Comparison of ENCODE assay signal across 22 cellular contexts in genomic region chr1:40141878-40142535, GRCh38. TPM values are rescaled to one million over a fixed set of nuclear protein-coding genes. Genes with fewer than 3 reads are reported as not detected.
DNase-seq lines count a peak whose midpoint lies in the region; ATAC-seq and TF ChIP-seq lines count a peak whose summit lies in the region.
"Had no signal": no experiment of that assay in that cellular context is flagged by ENCODE, and none has a peak within 500 bp of the region (broad histone marks: within the 10 kb centered on the region; RNA-seq: fewer than 3 reads in every experiment).

No MANE protein-coding gene starts in this region.

- H3K27ac ChIP-seq in brain microvascular endothelial cell (no peak overlapping the region), heart left ventricle (no peak overlapping the region)
- H3K27ac ChIP-seq: colonic mucosa, hepatocyte, right atrium auricular region had no signal

- intact Hi-C loops in heart left ventricle (cut with DNase I): loop anchor here in 3 of 10 donors (5.0 kb wide), 2 partner anchors 260 to 265 kb away; no protein-coding TSS in a partner anchor

- H3K36me3 ChIP-seq in brain microvascular endothelial cell (replicated peaks) (no peaks in the 10 kb centered on the region), heart left ventricle (no peaks in the 10 kb centered on the region)
- H3K36me3 ChIP-seq: colonic mucosa, MG63, right atrium auricular region had no signal

- no peak overlapping the region for H3K4me3 Mint-ChIP-seq in type B pancreatic cell
- H3K4me3 Mint-ChIP-seq: activated CD8-positive, alpha-beta T cell treated with anti-CD3 and anti-CD28 coated beads for 36 hours; activated T-cell treated with anti-CD3 and anti-CD28 coated beads, Interleukin-2, amount 50 U/mL, for 72 hours; CD4-positive, CD25-positive, alpha-beta regulatory T cell; endodermal cell; T-helper 1 cell treated with Interleukin-12 subunit alpha and Interleukin-12 subunit beta and Interleukin-4 antibody, amounts not matched to agents 30 μg/mL and 1 μg/mL, for 36 hours had no signal

- no peaks in the 10 kb centered on the region for H3K9me3 ChIP-seq in heart left ventricle
- H3K9me3 ChIP-seq: colonic mucosa, MG63, right atrium auricular region had no signal

- TF ChIP-seq POLR2A in heart left ventricle (IDR thresholded peaks at IDR 0.05): no peak

- H3K27me3 ChIP-seq in brain microvascular endothelial cell (replicated peaks) (peaks cover 8% of the 10 kb centered on the region), heart left ventricle (peaks cover 0 to 24% (median 3%) of the 10 kb centered on the region in 9 donors)
- H3K27me3 ChIP-seq: colonic mucosa, right atrium auricular region had no signal

- no peaks in the 10 kb centered on the region for H3K36me3 Mint-ChIP-seq in type B pancreatic cell
- H3K36me3 Mint-ChIP-seq: CD4-positive, CD25-positive, alpha-beta regulatory T cell had no signal

- H3K4me3 ChIP-seq in brain microvascular endothelial cell (ENCODE audit: low read depth, low read length): no peak overlapping the region
- H3K4me3 ChIP-seq in heart left ventricle: no peak overlapping the region
- H3K4me3 ChIP-seq: colonic mucosa, hepatocyte, lung, MG63, right atrium auricular region had no signal

- peaks cover 5% of the 10 kb centered on the region for H3K9me3 Mint-ChIP-seq in type B pancreatic cell
- H3K9me3 Mint-ChIP-seq: activated CD8-positive, alpha-beta T cell treated with anti-CD3 and anti-CD28 coated beads for 36 hours; activated T-cell treated with anti-CD3 and anti-CD28 coated beads, Interleukin-2, amount 50 U/mL, for 72 hours; endodermal cell; T-helper 1 cell treated with Interleukin-12 subunit alpha and Interleukin-12 subunit beta and Interleukin-4 antibody, amounts not matched to agents 30 μg/mL and 1 μg/mL, for 36 hours had no signal

- H3K27ac Mint-ChIP-seq in type B pancreatic cell: peak overlapping the region; percentile 59
- H3K27ac Mint-ChIP-seq: activated CD8-positive, alpha-beta T cell treated with anti-CD3 and anti-CD28 coated beads for 36 hours; activated T-cell treated with anti-CD3 and anti-CD28 coated beads, Interleukin-2, amount 50 U/mL, for 72 hours; CD4-positive, CD25-positive, alpha-beta regulatory T cell; endodermal cell; T-helper 1 cell treated with Interleukin-12 subunit alpha and Interleukin-12 subunit beta and Interleukin-4 antibody, amounts not matched to agents 30 μg/mL and 1 μg/mL, for 36 hours had no signal

- TF ChIP-seq CTCF in brain microvascular endothelial cell (IDR thresholded peaks at IDR 0.05; ENCODE audit: low read depth, low read length, missing control alignments) (no peak), type B pancreatic cell (conservative IDR thresholded peaks at IDR 0.05) (no peak), heart left ventricle (IDR thresholded peaks at IDR 0.05) (no peak)

- ATAC-seq in HG02623 (IDR thresholded peaks at IDR 0.05; ENCODE audit: unreplicated experiment): no peak
- no peak for ATAC-seq in GM18870 (IDR thresholded peaks at IDR 0.05; ENCODE audit: unreplicated experiment)
- no peak for ATAC-seq in heart left ventricle
- ATAC-seq: activated CD8-positive, alpha-beta T cell treated with anti-CD3 and anti-CD28 coated beads for 36 hours; activated T-cell treated with anti-CD3 and anti-CD28 coated beads, Interleukin-2, amount 50 U/mL, for 72 hours had no signal

- peaks cover 35% of the 10 kb centered on the region for H3K27me3 Mint-ChIP-seq in type B pancreatic cell

- peaks cover 0 to 6% (median 0%) of the 10 kb centered on the region in 12 donors for H3K4me1 ChIP-seq in heart left ventricle
- H3K4me1 ChIP-seq: colonic mucosa, right atrium auricular region had no signal

- WGBS in heart left ventricle, 4 donors: 32 to 55% (median 50%) methylated on average over 2 of the region's 2 CpGs

- in situ Hi-C loops in brain microvascular endothelial cell (cut with HindIII; ENCODE audit: low pct_ligation_motif_present, low sequenced_read_pairs): no loop called here

- DNase-seq in NCI-H82 (lab: John Stamatoyannopoulos, UW) (peak; percentile 36), NCI-H82 treated with DMSO at 0.1 percent for 48 hours (lab: John Stamatoyannopoulos, UW; ENCODE audit: unreplicated experiment) (no peak), NCI-H2107 (lab: John Stamatoyannopoulos, UW) (peak; percentile 88), brain microvascular endothelial cell (peak; percentile 2), type B pancreatic cell (ENCODE audit: extremely low spot score, unreplicated experiment) (no peak), heart left ventricle (no peak)
- DNase-seq: activated CD4-positive, CD25-positive, alpha-beta regulatory T cell; activated CD8-positive, alpha-beta T cell treated with anti-CD3 and anti-CD28 coated beads for 36 hours; activated naive CD4-positive, alpha-beta T cell treated with anti-CD3 and anti-CD28 coated beads, Interleukin-2, amount 50 U/mL, for 16 hours; activated T-cell treated with anti-CD3 and anti-CD28 coated beads, Interleukin-2, amount 50 U/mL, for 72 hours; CD4-positive, CD25-positive, alpha-beta regulatory T cell; colonic mucosa; endodermal cell; MG63; NCI-H526; Right ventricle myocardium superior had no signal

- peaks cover 13% of the 10 kb centered on the region for H3K4me1 Mint-ChIP-seq in type B pancreatic cell (ENCODE audit: unreplicated experiment)

RNA-seq across cellular contexts. Expression of gene RLF, which starts 19.2 kb away (rescaled TPM):
- total RNA-seq in type B pancreatic cell (ENCODE audit: low replicate concordance) (18.1 and 21.4 TPM in 2 replicates), heart left ventricle (10 to 100 TPM in 8 of 9 donors, 1 to 10 TPM in 1; 9.1 to 14.5 (median 12.3) TPM)
- 1 to 10 TPM; 2.7 to 8.0 TPM for polyA plus RNA-seq in heart left ventricle

RNA-seq across cellular contexts. Expression of gene PPT1, which starts 45.0 kb away (rescaled TPM):
- total RNA-seq in type B pancreatic cell (ENCODE audit: low replicate concordance) (73.6 and 79.6 TPM in 2 replicates), heart left ventricle (100 to 1,000 TPM in 1 of 9 donors, 10 to 100 TPM in 8; 22.8 to 106 (median 38.6) TPM)
- polyA plus RNA-seq in heart left ventricle: 10 to 100 TPM; 32.0 to 47.9 TPM

Comparison
In these comparisons a context has a peak if more than half of its experiments do, and no peak if none do; other contexts are left out.
1. DNase-seq: peak in NCI-H82 (single experiment), NCI-H2107 (single experiment) and brain microvascular endothelial cell (single experiment); none in NCI-H82 treated with DMSO at 0.1 percent for 48 hours (single experiment), type B pancreatic cell (single experiment) and heart left ventricle (0 of 5).